Comparison of ENCODE assay signal across 14 cellular contexts in genomic region chrX:43644124-43644701, GRCh38. TPM values are rescaled to one million over a fixed set of nuclear protein-coding genes. Genes with fewer than 3 reads are reported as not detected.
DNase-seq lines count a peak whose midpoint lies in the region; ATAC-seq and TF ChIP-seq lines count a peak whose summit lies in the region.
"Had no signal": no experiment of that assay in that cellular context is flagged by ENCODE, and none has a peak within 500 bp of the region (broad histone marks: within the 10 kb centered on the region; RNA-seq: fewer than 3 reads in every experiment).

No MANE protein-coding gene starts in this region.

- H3K9me3 ChIP-seq in A673 (ENCODE audit: low read depth, low read length, poor library complexity, severe bottlenecking) = no peaks in the 10 kb centered on the region
- H3K9me3 ChIP-seq: esophagus muscularis mucosa, thoracic aorta had no signal

- no peak overlapping the region for H3K27ac ChIP-seq in A673 (ENCODE audit: low read depth, low read length, poor library complexity, severe bottlenecking)
- H3K27ac ChIP-seq: esophagus muscularis mucosa had no signal

- BruUV-seq in A673 (replicated peaks; lab: Mats Ljungman, UMichigan) = no TSS peak

- H3K36me3 ChIP-seq in A673 (ENCODE audit: insufficient read depth, low read length, poor library complexity, severe bottlenecking) = no peaks in the 10 kb centered on the region
- H3K36me3 ChIP-seq: esophagus muscularis mucosa, thoracic aorta had no signal

- ATAC-seq in GM21825 (IDR thresholded peaks at IDR 0.05; ENCODE audit: unreplicated experiment) (no peak), HG03442 (IDR thresholded peaks at IDR 0.05; ENCODE audit: unreplicated experiment) (no peak)

- no peaks in the 10 kb centered on the region for H3K27me3 ChIP-seq in A673 (replicated peaks; ENCODE audit: insufficient read depth, low read depth, low read length, poor library complexity)
- H3K27me3 ChIP-seq: esophagus muscularis mucosa had no signal

- H3K4me1 ChIP-seq in A673 (ENCODE audit: insufficient read depth, low read length, poor library complexity, severe bottlenecking) = no peaks in the 10 kb centered on the region

- intact Hi-C loops in A673 (cut with micrococcal nuclease; ENCODE audit: unreplicated experiment) = no loop called here

- H3K4me3 ChIP-seq in A673 (ENCODE audit: low read depth, low read length, poor library complexity, severe bottlenecking) = no peak overlapping the region
- H3K4me3 ChIP-seq: esophagus muscularis mucosa, thoracic aorta had no signal

- CTCF ChIA-PET in A673 (lab: Charles Lee) = no interaction called here

- in situ Hi-C loops in G401 (cut with HindIII; ENCODE audit: low sequenced_read_pairs) = no loop called here

- DNase-seq in A673 (ENCODE audit: low spot score) (peak; percentile 34), HCEC 1CT (peak; percentile 77), amniotic epithelial cell (ENCODE audit: low read depth) (peak; percentile 93), iris pigment epithelial cell (ENCODE audit: low read depth) (peak; percentile 91), NCI-H2107 (lab: John Stamatoyannopoulos, UW) (no peak), G401 (ENCODE audit: low spot score) (no peak)
- DNase-seq: activated naive CD4-positive, alpha-beta T cell treated with Interleukin-2 at 50 U/mL for 16 hours; H7; NCI-H524; stimulated activated CD4-positive, alpha-beta T cell treated with anti-CD3 and anti-CD28 coated beads, Interleukin-1b, Interleukin-23, amount 100 ng/mL, for 48 hours had no signal

- POLR2A ChIA-PET in A673 (lab: Charles Lee; ENCODE audit: low non-redundant PET) = no interaction called here

- TF ChIP-seq CTCF in A673 (conservative IDR thresholded peaks at IDR 0.05; ENCODE audit: low read depth, low read length) = no peak

RNA-seq across cellular contexts. Expression of gene MAOA, which starts 11.9 kb away (rescaled TPM):
- 6.1 and 8.5 TPM in 2 replicates for total RNA-seq in A673 (2021)
- 0.18 and 1.1 TPM in 2 replicates for total RNA-seq in G401 (2014; rRNA removed; shearing (Covaris generic))

Comparison
In these comparisons a context has a peak if more than half of its experiments do, and no peak if none do; other contexts are left out.
1. DNase-seq: peak in A673 (single experiment), HCEC 1CT (single experiment), amniotic epithelial cell (single experiment) and iris pigment epithelial cell (single experiment); none in NCI-H2107 (single experiment) and G401 (single experiment).